27 cellular contexts compared by ENCODE assay signal in the genomic region with DNA sequence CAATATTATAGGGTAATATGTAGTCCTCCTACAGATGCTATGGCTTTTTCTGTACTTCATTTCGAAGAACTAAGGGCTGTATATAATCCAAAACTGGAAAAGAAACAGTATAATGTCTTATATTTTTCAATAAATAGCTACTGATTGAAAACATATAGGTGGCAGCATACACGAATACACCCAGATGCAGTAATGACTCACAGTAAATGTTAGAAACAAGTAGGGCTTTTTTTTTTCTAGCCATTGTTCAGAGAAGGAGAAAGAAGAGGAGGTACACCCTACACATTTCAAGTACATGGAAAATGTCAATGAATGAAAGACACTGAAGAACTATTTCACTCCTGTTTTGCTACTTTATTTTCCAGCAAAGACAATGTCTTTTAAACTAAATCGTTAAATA. TPM values are rescaled to one million over a fixed set of nuclear protein-coding genes. Genes with fewer than 3 reads are reported as not detected.
DNase-seq lines count a peak whose midpoint lies in the region; ATAC-seq and TF ChIP-seq lines count a peak whose summit lies in the region.
"Had no signal": no experiment of that assay in that cellular context is flagged by ENCODE, and none has a peak within 500 bp of the region (broad histone marks: within the 10 kb centered on the region; RNA-seq: fewer than 3 reads in every experiment).

No MANE protein-coding gene starts in this region.

- WGBS in mammary epithelial cell (ENCODE audit: low coverage, missing lambda C conversion rate) = 45% methylated on average over 3 of the region's 3 CpGs

- BruUV-seq in MCF 10A (replicated peaks; lab: Mats Ljungman, UMichigan) (no TSS peak), mammary epithelial cell (replicated peaks; lab: Mats Ljungman, UMichigan) (no TSS peak)

- CTCF ChIA-PET in MCF 10A (lab: Yijun Ruan, JAX) = interaction anchor here (0.7 to 1.9 kb wide), 4 partner anchors 96 to 818 kb away, joined by 3 to 7 read pairs (median 4); no protein-coding TSS in a partner anchor
- CTCF ChIA-PET in mammary epithelial cell (lab: Charles Lee; ENCODE audit: low non-redundant PET) = no interaction called here
- CTCF ChIA-PET in CD4-positive, alpha-beta T cell (lab: Charles Lee) = interaction anchor here (1.6 kb wide), 1 partner anchor 8 kb away, joined by 4 read pairs; no protein-coding TSS in a partner anchor

- H3K27ac Mint-ChIP-seq in MCF 10A (ENCODE audit: low read depth, unreplicated experiment) = no peak overlapping the region
- no peak overlapping the region for H3K27ac Mint-ChIP-seq in stimulated activated naive CD8-positive, alpha-beta T cell treated with anti-CD3 and anti-CD28 coated beads, Interleukin-15, amount 100 ng/mL, for 72 hours
- H3K27ac Mint-ChIP-seq in CD4-positive, alpha-beta T cell = no peak overlapping the region
- H3K27ac Mint-ChIP-seq: activated naive CD4-positive, alpha-beta T cell treated with anti-CD3 and anti-CD28 coated beads, Interleukin-2, amount 10 ng/mL, durations not matched to agents 7 days and 5 days; effector memory CD8-positive, alpha-beta T cell; H9; stimulated activated naive B cell treated with anti-CD40 and anti-IgM and Interleukin-4, amounts not matched to agents 10 μg/mL and 1 μg/mL and 100 μg/mL, for 72 hours had no signal

- H4K20me1 ChIP-seq in mammary epithelial cell (ENCODE audit: insufficient read depth, low read length) = no peaks in the 10 kb centered on the region

- in situ Hi-C loops in mammary epithelial cell (cut with MboI; ENCODE audit: low sequenced_read_pairs in 2 of 2) = loop anchor here in 1 of 2 donors (25.0 kb wide), 1 partner anchor 817 kb away; no protein-coding TSS in a partner anchor

- intact Hi-C loops in MCF 10A (cut with micrococcal nuclease) = no loop called here
- intact Hi-C loops in mammary epithelial cell (cut with micrococcal nuclease) = no loop called here
- intact Hi-C loops in CD4-positive, alpha-beta T cell (cut with DNase I, micrococcal nuclease) = no loop called here

- no peaks in the 10 kb centered on the region for H3K36me3 Mint-ChIP-seq in MCF 10A (ENCODE audit: insufficient read depth, unreplicated experiment)
- H3K36me3 Mint-ChIP-seq in CD4-positive, alpha-beta T cell (ENCODE audit: low read depth) = no peaks in the 10 kb centered on the region
- H3K36me3 Mint-ChIP-seq: activated naive CD4-positive, alpha-beta T cell treated with anti-CD3 and anti-CD28 coated beads, Interleukin-2, amount 10 ng/mL, durations not matched to agents 7 days and 5 days; stimulated activated naive B cell treated with anti-CD40 and anti-IgM and Interleukin-4, amounts not matched to agents 10 μg/mL and 1 μg/mL and 100 μg/mL, for 72 hours had no signal

- H3K4me1 ChIP-seq in mammary epithelial cell (ENCODE audit: insufficient read depth, low read length) = no peaks in the 10 kb centered on the region
- H3K4me1 ChIP-seq: esophagus squamous epithelium, SJCRH30, thyroid gland had no signal

- no peak overlapping the region for H3K9ac ChIP-seq in mammary epithelial cell (ENCODE audit: insufficient read depth, low read length)

- no peak overlapping the region for H3K4me3 Mint-ChIP-seq in MCF 10A (ENCODE audit: unreplicated experiment)
- peak overlapping the region; percentile 17 to 22 for H3K4me3 Mint-ChIP-seq in stimulated activated naive CD8-positive, alpha-beta T cell treated with anti-CD3 and anti-CD28 coated beads, Interleukin-15, amount 100 ng/mL, for 72 hours
- H3K4me3 Mint-ChIP-seq in CD4-positive, alpha-beta T cell = no peak overlapping the region
- H3K4me3 Mint-ChIP-seq: activated naive CD4-positive, alpha-beta T cell treated with anti-CD3 and anti-CD28 coated beads, Interleukin-2, amount 10 ng/mL, durations not matched to agents 7 days and 5 days; effector memory CD8-positive, alpha-beta T cell; H9; stimulated activated naive B cell treated with anti-CD40 and anti-IgM and Interleukin-4, amounts not matched to agents 10 μg/mL and 1 μg/mL and 100 μg/mL, for 72 hours had no signal

- no peaks in the 10 kb centered on the region for H3K79me2 ChIP-seq in mammary epithelial cell (ENCODE audit: insufficient read depth, low read length)

- no peaks in the 10 kb centered on the region for H3K36me3 ChIP-seq in mammary epithelial cell (ENCODE audit: insufficient read depth, low read length)
- H3K36me3 ChIP-seq: esophagus squamous epithelium, SJCRH30, thyroid gland had no signal

- no peak overlapping the region for H3K27ac ChIP-seq in mammary epithelial cell (ENCODE audit: insufficient read depth, low read depth, low read length)
- H3K27ac ChIP-seq in CD4-positive, alpha-beta T cell (ENCODE audit: low read depth, low read length) = no peak overlapping the region
- H3K27ac ChIP-seq: C4-2B, esophagus squamous epithelium, PC-9, SJCRH30, skin epidermis, thyroid gland had no signal

- DNase-seq in MCF 10A (ENCODE audit: unreplicated experiment) (peak; percentile 12), mammary epithelial cell (no peak), SW480 (ENCODE audit: low spot score) (peak; percentile 3), dermis blood vessel endothelial cell (peak; percentile 12), NCI-H2107 (lab: John Stamatoyannopoulos, UW) (no peak), NCI-H187 treated with DMSO at 0.1 percent for 48 hours (lab: John Stamatoyannopoulos, UW) (no peak)
- DNase-seq in stimulated activated naive CD8-positive, alpha-beta T cell treated with anti-CD3 and anti-CD28 coated beads, Interleukin-15, amount 100 ng/mL, for 72 hours = no peak
- no peak for DNase-seq in CD4-positive, alpha-beta T cell
- DNase-seq: activated CD4-positive, alpha-beta T cell treated with anti-CD3 and anti-CD28 coated beads, Interleukin-2, amount 50 U/mL, for 1 hour; activated naive CD4-positive, alpha-beta T cell treated with anti-CD3 and anti-CD28 coated beads, Interleukin-2, amount 10 ng/mL, durations not matched to agents 7 days and 5 days; effector memory CD8-positive, alpha-beta T cell; esophagus squamous epithelium; GDM1; H9; mesendoderm; NCI-H774; nucleus accumbens; PC-9; SJCRH30; stimulated activated CD4-positive, alpha-beta T cell treated with anti-CD3 and anti-CD28 coated beads, Interleukin-1b, Interleukin-23, amount 100 ng/mL, for 48 hours; stimulated activated naive B cell treated with anti-CD40 and anti-IgM and Interleukin-4, amounts not matched to agents 10 μg/mL and 1 μg/mL and 100 μg/mL, for 72 hours; thyroid gland had no signal

- H3K4me3 ChIP-seq in mammary epithelial cell (replicated peaks in 1 of 3; ENCODE audit: insufficient read depth in 1 of 3, low read depth in 2 of 3, low read length in 3 of 3) = no peak overlapping the region
- H3K4me3 ChIP-seq: esophagus squamous epithelium, K562, PC-9, SJCRH30, skin epidermis, thyroid gland had no signal

- no peaks in the 10 kb centered on the region for H3K4me1 Mint-ChIP-seq in MCF 10A (ENCODE audit: insufficient read depth, unreplicated experiment)
- H3K4me1 Mint-ChIP-seq in stimulated activated naive CD8-positive, alpha-beta T cell treated with anti-CD3 and anti-CD28 coated beads, Interleukin-15, amount 100 ng/mL, for 72 hours = peaks cover 20% of the 10 kb centered on the region
- peaks cover 15% of the 10 kb centered on the region for H3K4me1 Mint-ChIP-seq in CD4-positive, alpha-beta T cell (ENCODE audit: low read depth)

- ATAC-seq in stimulated activated naive CD8-positive, alpha-beta T cell treated with anti-CD3 and anti-CD28 coated beads, Interleukin-15, amount 100 ng/mL, for 72 hours = no peak
- no peak for ATAC-seq in CD4-positive, alpha-beta T cell (ENCODE audit: poor library complexity)
- ATAC-seq: effector memory CD8-positive, alpha-beta T cell; K562 had no signal

- dilution Hi-C loops in mammary epithelial cell (cut with HindIII; ENCODE audit: low sequenced_read_pairs) = no loop called here

- TF ChIP-seq CTCF in MCF 10A (IDR thresholded peaks at IDR 0.05; ENCODE audit: unreplicated experiment) (no peak), mammary epithelial cell (conservative IDR thresholded peaks at IDR 0.05 in 1 of 2, IDR thresholded peaks at IDR 0.05 in 1 of 2; ENCODE audit: extremely low read depth in 1 of 2, insufficient read depth in 1 of 2, low read depth in 1 of 2, low read length in 2 of 2) (no peak)
- no peak for TF ChIP-seq CTCF in CD4-positive, alpha-beta T cell (IDR thresholded peaks at IDR 0.05)

- no peak overlapping the region for H3K4me2 ChIP-seq in mammary epithelial cell (ENCODE audit: insufficient read depth, low read depth, low read length)
- H3K4me2 ChIP-seq: PC-9 had no signal

- POLR2A ChIA-PET in MCF 10A (lab: Yijun Ruan, JAX) = interaction anchor here (0.7 kb wide), 1 partner anchor 249 kb away, joined by 4 read pairs; no protein-coding TSS in a partner anchor
- POLR2A ChIA-PET in CD4-positive, alpha-beta T cell (lab: Charles Lee) = no interaction called here

- no peaks in the 10 kb centered on the region for H3K27me3 ChIP-seq in mammary epithelial cell (ENCODE audit: insufficient read depth, low read length)
- H3K27me3 ChIP-seq in CD4-positive, alpha-beta T cell (ENCODE audit: control insufficient read depth, insufficient read depth, low read length) = no peaks in the 10 kb centered on the region
- H3K27me3 ChIP-seq: esophagus squamous epithelium, SJCRH30, thyroid gland had no signal

- H3K9me3 Mint-ChIP-seq in MCF 10A (ENCODE audit: unreplicated experiment) = no peaks in the 10 kb centered on the region
- H3K9me3 Mint-ChIP-seq in stimulated activated naive CD8-positive, alpha-beta T cell treated with anti-CD3 and anti-CD28 coated beads, Interleukin-15, amount 100 ng/mL, for 72 hours = no peaks in the 10 kb centered on the region
- no peaks in the 10 kb centered on the region for H3K9me3 Mint-ChIP-seq in CD4-positive, alpha-beta T cell
- H3K9me3 Mint-ChIP-seq: activated naive CD4-positive, alpha-beta T cell treated with anti-CD3 and anti-CD28 coated beads, Interleukin-2, amount 10 ng/mL, durations not matched to agents 7 days and 5 days; effector memory CD8-positive, alpha-beta T cell; H9; stimulated activated naive B cell treated with anti-CD40 and anti-IgM and Interleukin-4, amounts not matched to agents 10 μg/mL and 1 μg/mL and 100 μg/mL, for 72 hours had no signal

- no peak overlapping the region for H2AFZ ChIP-seq in mammary epithelial cell (ENCODE audit: low read depth, low read length)
- H2AFZ ChIP-seq: PC-9 had no signal

- peaks cover 45% of the 10 kb centered on the region for H3K27me3 Mint-ChIP-seq in MCF 10A (ENCODE audit: insufficient read depth, unreplicated experiment)
- peaks cover 15% of the 10 kb centered on the region for H3K27me3 Mint-ChIP-seq in stimulated activated naive CD8-positive, alpha-beta T cell treated with anti-CD3 and anti-CD28 coated beads, Interleukin-15, amount 100 ng/mL, for 72 hours
- no peaks in the 10 kb centered on the region for H3K27me3 Mint-ChIP-seq in CD4-positive, alpha-beta T cell

- H3K9me3 ChIP-seq in mammary epithelial cell (replicated peaks; ENCODE audit: insufficient read depth, low read length) = no peaks in the 10 kb centered on the region
- no peaks in the 10 kb centered on the region for H3K9me3 ChIP-seq in CD4-positive, alpha-beta T cell (ENCODE audit: control insufficient read depth, low read length)
- H3K9me3 ChIP-seq: esophagus squamous epithelium, SJCRH30, thyroid gland had no signal

RNA-seq across cellular contexts. Expression of a gene that starts 9.4 kb away (rescaled TPM):
- total RNA-seq in MCF 10A (2022) (not detected in 2 replicates), mammary epithelial cell (not detected), dermis blood vessel endothelial cell (not detected in 2 replicates)
- not detected for polyA plus RNA-seq in mammary epithelial cell
- not detected for polyA minus RNA-seq in mammary epithelial cell
- not detected for total RNA-seq in CD4-positive, alpha-beta T cell
- total RNA-seq: esophagus squamous epithelium; K562; PC-9; pulmonary artery endothelial cell; SJCRH30; T-helper 1 cell treated with Interleukin-12 subunit alpha and Interleukin-12 subunit beta and Interleukin-4 antibody, amounts not matched to agents 30 ng/mL and 1 ng/mL, for 36 hours had no signal
- polyA plus RNA-seq: K562 had no signal

Comparison
In these comparisons a context has a peak if more than half of its experiments do, and no peak if none do; other contexts are left out.
1. DNase-seq: peak in MCF 10A (single experiment), SW480 (single experiment) and dermis blood vessel endothelial cell (single experiment); none in mammary epithelial cell (single experiment), stimulated activated naive CD8-positive, alpha-beta T cell treated with anti-CD3 and anti-CD28 coated beads, Interleukin-15, amount 100 ng/mL, for 72 hours (0 of 2), CD4-positive, alpha-beta T cell (0 of 10), NCI-H2107 (single experiment) and NCI-H187 treated with DMSO at 0.1 percent for 48 hours (single experiment).
2. H3K4me3 Mint-ChIP-seq: peak in stimulated activated naive CD8-positive, alpha-beta T cell treated with anti-CD3 and anti-CD28 coated beads, Interleukin-15, amount 100 ng/mL, for 72 hours (2 of 2); none in MCF 10A (single experiment) and CD4-positive, alpha-beta T cell (single experiment).